8 cellular contexts compared by ENCODE assay signal in genomic region chr10:30411263-30411662, GRCh38.
"Had no signal": no experiment of that assay in that cellular context is flagged by ENCODE, and none has a peak within 500 bp of the region (broad histone marks: within the 10 kb centered on the region; RNA-seq: fewer than 3 reads in every experiment).

No MANE protein-coding gene starts in this region.

- H3K4me3 ChIP-seq: K562 had no signal

- ATAC-seq: HepG2, K562 had no signal

- H3K9me3 Mint-ChIP-seq: IgD-negative memory B cell had no signal

- H3K27me3 Mint-ChIP-seq: IgD-negative memory B cell had no signal

- H3K27ac ChIP-seq: HL-60 had no signal

- DNase-seq: IMR-90, KBM-7, KG1 had no signal

- FAIRE-seq: HepG2, HTR-8/SVneo, K562 had no signal

- H3K4me3 Mint-ChIP-seq: IgD-negative memory B cell had no signal

- H3K36me3 Mint-ChIP-seq: IgD-negative memory B cell had no signal
